Comparison of ENCODE assay signal across 8 cellular contexts in the genomic region with DNA sequence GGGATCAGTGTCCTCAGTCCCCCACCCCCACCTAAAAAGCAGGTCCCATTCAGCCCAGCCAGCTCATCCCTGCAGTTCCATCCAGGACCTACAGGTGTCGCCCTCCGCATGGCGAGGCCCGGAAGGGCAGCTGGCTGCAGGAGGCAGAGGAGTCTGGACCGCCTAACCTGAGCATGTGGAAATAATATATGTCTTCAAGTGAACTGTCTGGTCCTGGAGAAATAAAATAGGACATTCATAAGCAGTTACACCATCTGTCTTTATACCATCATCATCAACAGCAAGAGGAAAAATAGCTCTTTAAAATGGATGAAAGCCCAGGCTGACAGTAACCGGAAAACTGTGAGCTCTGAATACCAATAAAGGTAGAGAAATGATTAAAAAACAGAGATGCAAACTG.
DNase-seq lines count a peak whose midpoint lies in the region; ATAC-seq, FAIRE-seq and TF ChIP-seq lines count a peak whose summit lies in the region.

No MANE protein-coding gene starts in this region.

- TF ChIP-seq CTCF in AG10803 (conservative IDR thresholded peaks at IDR 0.05; ENCODE audit: low read length) (peak; percentile 99), PC-9 (conservative IDR thresholded peaks at IDR 0.05) (peak; percentile 99), pancreas (IDR thresholded peaks at IDR 0.05) (peak; percentile 82 to 90 (median 87)), tibial artery (IDR thresholded peaks at IDR 0.05) (peak; percentile 92 to 98)

- peaks cover 3% of the 10 kb centered on the region for H3K27me3 Mint-ChIP-seq in activated T-helper 2 cell treated with anti-CD3 and anti-CD28 coated beads, Interferon-gamma antibody, Interleukin-2, Interleukin-4, amounts not matched to agents 10 μg/mL and 5 μg/mL and 100 μg/mL, durations not matched to agents 14 hours and 24 hours and 36 hours (ENCODE audit: low read depth)

- H3K4me1 ChIP-seq in PC-9 (replicated peaks; ENCODE audit: insufficient read depth) (0 out of 2 replicates have a peak, but pooled peaks cover 5% of the 10 kb centered on the region), pancreas (peaks cover 0 to 11% (median 0%) of the 10 kb centered on the region in 3 donors), tibial artery (peaks cover 0 to 55% (median 25%) of the 10 kb centered on the region in 4 donors)

- H4K20me1 ChIP-seq in PC-9 (ENCODE audit: insufficient read depth), result no peaks in the 10 kb centered on the region

- H3K9me3 Mint-ChIP-seq in activated T-helper 2 cell treated with anti-CD3 and anti-CD28 coated beads, Interferon-gamma antibody, Interleukin-2, Interleukin-4, amounts not matched to agents 10 μg/mL and 5 μg/mL and 100 μg/mL, durations not matched to agents 14 hours and 24 hours and 36 hours, result no peaks in the 10 kb centered on the region

- no peaks in the 10 kb centered on the region for H3K36me3 Mint-ChIP-seq in activated T-helper 2 cell treated with anti-CD3 and anti-CD28 coated beads, Interferon-gamma antibody, Interleukin-2, Interleukin-4, amounts not matched to agents 10 μg/mL and 5 μg/mL and 100 μg/mL, durations not matched to agents 14 hours and 24 hours and 36 hours (ENCODE audit: low read depth)

- peaks cover 12% of the 10 kb centered on the region for H3K4me1 Mint-ChIP-seq in activated T-helper 2 cell treated with anti-CD3 and anti-CD28 coated beads, Interferon-gamma antibody, Interleukin-2, Interleukin-4, amounts not matched to agents 10 μg/mL and 5 μg/mL and 100 μg/mL, durations not matched to agents 14 hours and 24 hours and 36 hours (ENCODE audit: low read depth)

- H3K36me3 ChIP-seq in PC-9 (ENCODE audit: low read depth) (no peaks in the 10 kb centered on the region), pancreas (no peaks in the 10 kb centered on the region), tibial artery (peaks cover 0 to 12% (median 11%) of the 10 kb centered on the region in 3 donors)

- no peak for FAIRE-seq in pancreas (lab: Jason Lieb, UNC)

- no peak overlapping the region for H3K4me3 ChIP-seq in AG10803 (ENCODE audit: low read length)
- H3K4me3 ChIP-seq in PC-9, result no peak overlapping the region
- H3K4me3 ChIP-seq in pancreas, result no peak overlapping the region
- H3K4me3 ChIP-seq in tibial artery, result no peak overlapping the region

- POLR2A ChIA-PET in PC-9 (lab: Charles Lee; ENCODE audit: unreplicated experiment), result interaction anchor here (0.5 to 0.6 kb wide), 3 partner anchors 16 to 220 kb away, joined by 3 to 4 read pairs (median 3); no protein-coding TSS in a partner anchor

- 0 out of 2 replicates have a peak, but pooled peaks cover 3% of the 10 kb centered on the region for H3K79me2 ChIP-seq in PC-9 (ENCODE audit: low read depth)

- ATAC-seq in GM18508 (IDR thresholded peaks at IDR 0.05; ENCODE audit: insufficient read depth, unreplicated experiment) (peak; percentile 51), HG03558 (IDR thresholded peaks at IDR 0.05; ENCODE audit: extremely low read depth, unreplicated experiment) (peak; percentile 52), pancreas (peak; percentile 86 to 97 (median 92))

- no peaks in the 10 kb centered on the region for H3K9me2 ChIP-seq in PC-9 (ENCODE audit: insufficient read depth)

- H3K4me2 ChIP-seq in PC-9, result no peak overlapping the region

- H3F3A ChIP-seq in PC-9 (ENCODE audit: insufficient read depth, low read depth), result peaks cover 7% of the 10 kb centered on the region; the same call in 1 of the 2 replicates

- intact Hi-C loops in PC-9 (cut with micrococcal nuclease; ENCODE audit: unreplicated experiment) (loop anchor here (1.0 to 2.0 kb wide), 3 partner anchors 216 to 364 kb away; a partner anchor contains a TSS), pancreas (cut with DNase I) (loop anchor here in 2 of 3 donors (10.0 kb wide), 2 partner anchors 212 to 362 kb away; a partner anchor contains a TSS), tibial artery (cut with DNase I; ENCODE audit: low total_unique reads) (loop anchor here (5.0 to 10.0 kb wide), 2 partner anchors 342 to 930 kb away; no protein-coding TSS in a partner anchor)
- intact Hi-C loops in activated T-helper 2 cell treated with anti-CD3 and anti-CD28 coated beads, Interferon-gamma antibody, Interleukin-2, Interleukin-4, amounts not matched to agents 10 μg/mL and 5 μg/mL and 100 μg/mL, durations not matched to agents 14 hours and 24 hours and 36 hours (cut with micrococcal nuclease), result loop anchor here (1.0 to 10.0 kb wide), 4 partner anchors 14 to 1125 kb away; no protein-coding TSS in a partner anchor

- CTCF ChIA-PET in PC-9 (lab: Charles Lee), result interaction anchor here (0.5 to 1.6 kb wide), 22 partner anchors 8 to 1038 kb away, joined by 3 to 16 read pairs (median 4); no protein-coding TSS in a partner anchor

- H2AFZ ChIP-seq in PC-9, result no peak overlapping the region

- no peak overlapping the region for H3K4me3 Mint-ChIP-seq in activated T-helper 2 cell treated with anti-CD3 and anti-CD28 coated beads, Interferon-gamma antibody, Interleukin-2, Interleukin-4, amounts not matched to agents 10 μg/mL and 5 μg/mL and 100 μg/mL, durations not matched to agents 14 hours and 24 hours and 36 hours (ENCODE audit: low read depth)

- H3K27me3 ChIP-seq in PC-9 (ENCODE audit: insufficient read depth, low read depth), result no peaks in the 10 kb centered on the region
- H3K27me3 ChIP-seq in pancreas, result no peaks in the 10 kb centered on the region
- no peaks in the 10 kb centered on the region for H3K27me3 ChIP-seq in tibial artery

- WGBS in pancreas, 2 donors, result 17% methylated on average over 6 of the region's 6 CpGs

- H3K27ac ChIP-seq in PC-9 (no peak overlapping the region), pancreas (no peak overlapping the region), tibial artery (peak overlapping the region; percentile 17 to 67)

- no peaks in the 10 kb centered on the region for H3K9me3 ChIP-seq in PC-9 (ENCODE audit: insufficient read depth, low read depth)
- H3K9me3 ChIP-seq in pancreas, result no peaks in the 10 kb centered on the region
- H3K9me3 ChIP-seq in tibial artery, result no peaks in the 10 kb centered on the region

- no peak overlapping the region for H3K27ac Mint-ChIP-seq in activated T-helper 2 cell treated with anti-CD3 and anti-CD28 coated beads, Interferon-gamma antibody, Interleukin-2, Interleukin-4, amounts not matched to agents 10 μg/mL and 5 μg/mL and 100 μg/mL, durations not matched to agents 14 hours and 24 hours and 36 hours

- no TSS peak for BruUV-seq in PC-9 (replicated peaks; lab: Mats Ljungman, UMichigan)

- DNase-seq in AG10803 (ENCODE audit: low read depth) (peak; percentile 80), PC-9 (peak; percentile 40 to 83), foreskin melanocyte (peak; percentile 48), pancreas (peak; percentile 58 to 97 (median 82)), tibial artery (peak; percentile 86 to 89)
- DNase-seq in activated T-helper 2 cell treated with anti-CD3 and anti-CD28 coated beads, Interferon-gamma antibody, Interleukin-2, Interleukin-4, amounts not matched to agents 10 μg/mL and 5 μg/mL and 100 μg/mL, durations not matched to agents 14 hours and 24 hours and 36 hours (ENCODE audit: low spot score), result peak; percentile 56

Comparison
In these comparisons a context has a peak if more than half of its experiments do, and no peak if none do; other contexts are left out.
1. H3K27ac ChIP-seq: peak in tibial artery (2 of 2); none in PC-9 (single experiment) and pancreas (0 of 4).
2. Peak in every context shown above with its lines, with median percentiles within 50 percentile points of each other: DNase-seq, CTCF ChIP-seq and ATAC-seq.